ENCODE assay signal across 1 cellular context in genomic region chrX:108020631-108021030, GRCh38.
TF ChIP-seq lines count a peak whose summit lies in the region.

No MANE protein-coding gene starts in this region.

TF ChIP-seq in GM23338, 12 proteins besides CTCF, POLR2A, EP300 and RAD21 (continued from another document):
- TF ChIP-seq REST (IDR thresholded peaks at IDR 0.05; ENCODE audit: unreplicated experiment) (no peak), POLR2AphosphoS5 (IDR thresholded peaks at IDR 0.05; ENCODE audit: low read depth) (no peak), ETS1 (IDR thresholded peaks at IDR 0.05) (no peak), ZNF114 (CRISPR knock-in tag; IDR thresholded peaks at IDR 0.05) (no peak), EZH2phosphoT487 (IDR thresholded peaks at IDR 0.05; ENCODE audit: unreplicated experiment) (no peak)
